10 cellular contexts compared by ENCODE assay signal in the genomic region with DNA sequence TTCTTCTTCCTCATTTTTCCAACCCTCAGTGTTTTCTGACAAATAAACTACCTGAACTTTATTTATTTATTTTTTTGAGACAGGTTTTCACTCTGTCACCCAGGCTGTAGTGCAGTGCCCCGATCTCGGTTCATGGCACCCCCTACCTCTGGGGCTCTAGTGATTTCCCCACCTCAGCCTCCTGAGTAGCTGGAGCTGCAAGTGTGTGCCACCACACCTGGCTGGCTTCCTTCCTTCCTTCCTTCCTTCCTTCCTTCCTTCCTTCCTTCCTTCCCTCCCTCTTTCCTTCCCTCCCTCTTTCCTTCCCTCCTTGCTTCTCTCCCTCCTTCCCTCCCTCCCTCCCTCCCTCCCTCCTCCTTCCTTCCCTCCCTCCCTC. TPM values are rescaled to one million over a fixed set of nuclear protein-coding genes. Genes with fewer than 3 reads are reported as not detected.
"Had no signal": no experiment of that assay in that cellular context is flagged by ENCODE, and none has a peak within 500 bp of the region (broad histone marks: within the 10 kb centered on the region; RNA-seq: fewer than 3 reads in every experiment).

No MANE protein-coding gene starts in this region.

- H3K27me3 Mint-ChIP-seq: activated naive CD4-positive, alpha-beta T cell treated with anti-CD3 and anti-CD28 coated beads, Interleukin-2, amount 50 U/mL, for 24 hours had no signal

- H3K27ac ChIP-seq: parathyroid adenoma had no signal

- H3K9me3 ChIP-seq: thyroid gland had no signal

- H3K4me3 ChIP-seq: thyroid gland had no signal

- H3K27ac Mint-ChIP-seq: activated naive CD4-positive, alpha-beta T cell treated with anti-CD3 and anti-CD28 coated beads, Interleukin-2, amount 50 U/mL, for 24 hours; mesothelial cell of epicardium had no signal

- H3K4me1 ChIP-seq: parathyroid adenoma had no signal

- DNase-seq: activated effector memory CD4-positive, alpha-beta T cell treated with Interleukin-2 at 50 U/mL for 16 hours; dermis blood vessel endothelial cell; stimulated activated CD4-positive, alpha-beta T cell treated with anti-CD3 and anti-CD28 coated beads, Interleukin-4, amount 100 ng/mL, for 4 hours; T-helper 2 cell had no signal

- H3K4me3 Mint-ChIP-seq: activated naive CD4-positive, alpha-beta T cell treated with anti-CD3 and anti-CD28 coated beads, Interleukin-2, amount 50 U/mL, for 24 hours; mesothelial cell of epicardium had no signal

- H3K9me3 Mint-ChIP-seq: activated naive CD4-positive, alpha-beta T cell treated with anti-CD3 and anti-CD28 coated beads, Interleukin-2, amount 50 U/mL, for 24 hours had no signal

- H3K4me1 Mint-ChIP-seq: mesothelial cell of epicardium had no signal

- H3K27me3 ChIP-seq: thyroid gland had no signal

- H3K36me3 ChIP-seq: thyroid gland had no signal

RNA-seq across cellular contexts. Expression of gene KCTD4, which starts 32.3 kb away (rescaled TPM):
- total RNA-seq: dermis blood vessel endothelial cell, esophagus mucosa, mesothelial cell of epicardium, skeletal muscle tissue had no signal
